10 cellular contexts compared by ENCODE assay signal in the genomic region with DNA sequence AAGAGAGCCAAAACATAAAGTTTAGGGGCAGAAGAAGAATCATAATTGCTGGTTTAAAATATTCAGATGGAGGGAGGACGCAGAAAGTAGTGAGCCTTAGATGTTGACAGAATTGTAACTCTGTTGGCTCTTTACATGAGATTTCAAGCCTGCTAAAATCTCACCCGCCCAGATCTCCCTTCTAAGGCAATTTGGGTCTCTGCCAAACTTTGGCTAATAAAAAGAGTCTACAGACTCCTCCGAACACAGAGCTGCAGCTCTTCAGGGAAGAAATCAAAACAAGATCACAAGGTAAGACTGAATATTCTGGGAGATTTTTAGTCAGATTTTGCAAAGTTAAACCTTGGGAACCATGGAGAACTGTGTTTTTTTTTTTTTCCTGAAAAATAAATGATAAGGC. TPM values are rescaled to one million over a fixed set of nuclear protein-coding genes. Genes with fewer than 3 reads are reported as not detected.
DNase-seq lines count a peak whose midpoint lies in the region; ATAC-seq and TF ChIP-seq lines count a peak whose summit lies in the region.
"Had no signal": no experiment of that assay in that cellular context is flagged by ENCODE, and none has a peak within 500 bp of the region (broad histone marks: within the 10 kb centered on the region; RNA-seq: fewer than 3 reads in every experiment).

A gene with protein sequence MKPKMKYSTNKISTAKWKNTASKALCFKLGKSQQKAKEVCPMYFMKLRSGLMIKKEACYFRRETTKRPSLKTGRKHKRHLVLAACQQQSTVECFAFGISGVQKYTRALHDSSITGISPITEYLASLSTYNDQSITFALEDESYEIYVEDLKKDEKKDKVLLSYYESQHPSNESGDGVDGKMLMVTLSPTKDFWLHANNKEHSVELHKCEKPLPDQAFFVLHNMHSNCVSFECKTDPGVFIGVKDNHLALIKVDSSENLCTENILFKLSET (plus strand): TSS at position 246 of the 400 bp plus-strand sequence. CDS start 25,888 bp downstream, outside the sequence.

- no peaks in the 10 kb centered on the region for H3K36me3 Mint-ChIP-seq in activated T-cell treated with anti-CD3 and anti-CD28 coated beads, Interleukin-2, amount 50 U/mL, for 4 hours (ENCODE audit: insufficient read depth)
- peaks cover 0 to 6% (median 0%) of the 10 kb centered on the region in 3 donors for H3K36me3 Mint-ChIP-seq in naive thymus-derived CD8-positive, alpha-beta T cell

- H3K9me3 Mint-ChIP-seq in activated T-cell treated with anti-CD3 and anti-CD28 coated beads, Interleukin-2, amount 50 U/mL, for 4 hours = peaks cover under 1% of the 10 kb centered on the region
- peaks cover 0 to 26% (median 10%) of the 10 kb centered on the region in 9 donors for H3K9me3 Mint-ChIP-seq in naive thymus-derived CD8-positive, alpha-beta T cell

- ATAC-seq in left lung = peak; percentile 49
- no peak for ATAC-seq in activated T-cell treated with anti-CD3 and anti-CD28 coated beads, Interleukin-2, amount 50 U/mL, for 4 hours
- ATAC-seq in HG02642 (IDR thresholded peaks at IDR 0.05; ENCODE audit: poor library complexity, unreplicated experiment) = no peak
- no peak for ATAC-seq in naive thymus-derived CD8-positive, alpha-beta T cell

- H3K27me3 Mint-ChIP-seq in activated T-cell treated with anti-CD3 and anti-CD28 coated beads, Interleukin-2, amount 50 U/mL, for 4 hours (ENCODE audit: low read depth) = peaks cover 27% of the 10 kb centered on the region
- peaks cover 6 to 44% (median 19%) of the 10 kb centered on the region in 5 donors for H3K27me3 Mint-ChIP-seq in naive thymus-derived CD8-positive, alpha-beta T cell

- intact Hi-C loops in left lung (cut with DNase I) = no loop called here
- intact Hi-C loops in stomach (cut with DNase I; ENCODE audit: low total_unique reads) = no loop called here

- DNase-seq in cardiac fibroblast (ENCODE audit: low read depth in 2 of 2) (peak; percentile 70 to 92), left lung (no peak), stomach (no peak)
- no peak for DNase-seq in activated T-cell treated with anti-CD3 and anti-CD28 coated beads, Interleukin-2, amount 50 U/mL, for 4 hours
- no peak for DNase-seq in naive thymus-derived CD8-positive, alpha-beta T cell
- DNase-seq in stimulated activated CD4-positive, alpha-beta T cell treated with anti-CD3 and anti-CD28 coated beads, Interleukin-15, amount 100 ng/mL, for 24 hours = no peak
- DNase-seq: naive B cell, NCI-H510A treated with DMSO at 0.1 percent for 48 hours had no signal

- WGBS in stomach, 5 donors = 3 to 27% (median 17%) methylated on average over 3 of the region's 3 CpGs

- H3K4me3 Mint-ChIP-seq in activated T-cell treated with anti-CD3 and anti-CD28 coated beads, Interleukin-2, amount 50 U/mL, for 4 hours = no peak within 1 kb of the TSS
- no peak within 1 kb of the TSS for H3K4me3 Mint-ChIP-seq in naive thymus-derived CD8-positive, alpha-beta T cell
- H3K4me3 Mint-ChIP-seq: naive B cell had no signal

- no peak for TF ChIP-seq RAD21 in Ishikawa (IDR thresholded peaks at IDR 0.05; ENCODE audit: low read depth)

- TF ChIP-seq EP300 in Ishikawa (IDR thresholded peaks at IDR 0.05; ENCODE audit: borderline replicate concordance) (no peak), stomach (IDR thresholded peaks at IDR 0.05) (no peak)

- H3K4me1 ChIP-seq in left lung (no peaks in the 10 kb centered on the region), stomach (peaks cover 0 to 49% (median 13%) of the 10 kb centered on the region in 4 donors)

- no peaks in the 10 kb centered on the region for H3K27me3 ChIP-seq in left lung
- H3K27me3 ChIP-seq in stomach = no peaks in the 10 kb centered on the region

- no peak for TF ChIP-seq CTCF in cardiac fibroblast (IDR thresholded peaks at IDR 0.05; ENCODE audit: low read depth, low read length)
- no peak for TF ChIP-seq CTCF in left lung (IDR thresholded peaks at IDR 0.05)
- no peak for TF ChIP-seq CTCF in stomach (IDR thresholded peaks at IDR 0.05)

- H3K4me1 Mint-ChIP-seq in activated T-cell treated with anti-CD3 and anti-CD28 coated beads, Interleukin-2, amount 50 U/mL, for 4 hours (ENCODE audit: low read depth) = no peaks in the 10 kb centered on the region
- H3K4me1 Mint-ChIP-seq in naive thymus-derived CD8-positive, alpha-beta T cell = no peaks in the 10 kb centered on the region
- H3K4me1 Mint-ChIP-seq: naive B cell had no signal

- H3K9me3 ChIP-seq in left lung (peaks cover 0 to 7% of the 10 kb centered on the region in 2 donors), stomach (peaks cover 0 to 5% (median 4%) of the 10 kb centered on the region in 4 donors)

- peak within 1 kb of the TSS in 1 of 10 donors; percentile 22 for H3K27ac Mint-ChIP-seq in naive thymus-derived CD8-positive, alpha-beta T cell
- H3K27ac Mint-ChIP-seq: naive B cell had no signal

- peak within 1 kb of the TSS in 1 of 2 donors; percentile 10 for H3K27ac ChIP-seq in left lung
- H3K27ac ChIP-seq in stomach = peak within 1 kb of the TSS in 4 of 5 donors; percentile 35 to 81 (median 74)

- H3K36me3 ChIP-seq in left lung = no peaks in the 10 kb centered on the region
- no peaks in the 10 kb centered on the region for H3K36me3 ChIP-seq in stomach

- POLR2A ChIA-PET in naive thymus-derived CD8-positive, alpha-beta T cell (lab: Charles Lee) = no interaction called here

- no peak for TF ChIP-seq POLR2A in stomach (IDR thresholded peaks at IDR 0.05)

- H3K4me3 ChIP-seq in cardiac fibroblast (replicated peaks in 1 of 2; ENCODE audit: low read depth in 2 of 2, low read length in 2 of 2) (peak within 1 kb of the TSS; percentile 34 to 56), left lung (peak within 1 kb of the TSS in 1 of 2 donors; percentile 22), stomach (peak within 1 kb of the TSS; percentile 34 to 47 (median 38))

TF ChIP-seq in Ishikawa, 13 proteins besides CTCF, POLR2A, EP300 and RAD21:
- TF ChIP-seq, protein P1, sequence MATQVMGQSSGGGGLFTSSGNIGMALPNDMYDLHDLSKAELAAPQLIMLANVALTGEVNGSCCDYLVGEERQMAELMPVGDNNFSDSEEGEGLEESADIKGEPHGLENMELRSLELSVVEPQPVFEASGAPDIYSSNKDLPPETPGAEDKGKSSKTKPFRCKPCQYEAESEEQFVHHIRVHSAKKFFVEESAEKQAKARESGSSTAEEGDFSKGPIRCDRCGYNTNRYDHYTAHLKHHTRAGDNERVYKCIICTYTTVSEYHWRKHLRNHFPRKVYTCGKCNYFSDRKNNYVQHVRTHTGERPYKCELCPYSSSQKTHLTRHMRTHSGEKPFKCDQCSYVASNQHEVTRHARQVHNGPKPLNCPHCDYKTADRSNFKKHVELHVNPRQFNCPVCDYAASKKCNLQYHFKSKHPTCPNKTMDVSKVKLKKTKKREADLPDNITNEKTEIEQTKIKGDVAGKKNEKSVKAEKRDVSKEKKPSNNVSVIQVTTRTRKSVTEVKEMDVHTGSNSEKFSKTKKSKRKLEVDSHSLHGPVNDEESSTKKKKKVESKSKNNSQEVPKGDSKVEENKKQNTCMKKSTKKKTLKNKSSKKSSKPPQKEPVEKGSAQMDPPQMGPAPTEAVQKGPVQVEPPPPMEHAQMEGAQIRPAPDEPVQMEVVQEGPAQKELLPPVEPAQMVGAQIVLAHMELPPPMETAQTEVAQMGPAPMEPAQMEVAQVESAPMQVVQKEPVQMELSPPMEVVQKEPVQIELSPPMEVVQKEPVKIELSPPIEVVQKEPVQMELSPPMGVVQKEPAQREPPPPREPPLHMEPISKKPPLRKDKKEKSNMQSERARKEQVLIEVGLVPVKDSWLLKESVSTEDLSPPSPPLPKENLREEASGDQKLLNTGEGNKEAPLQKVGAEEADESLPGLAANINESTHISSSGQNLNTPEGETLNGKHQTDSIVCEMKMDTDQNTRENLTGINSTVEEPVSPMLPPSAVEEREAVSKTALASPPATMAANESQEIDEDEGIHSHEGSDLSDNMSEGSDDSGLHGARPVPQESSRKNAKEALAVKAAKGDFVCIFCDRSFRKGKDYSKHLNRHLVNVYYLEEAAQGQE (IDR thresholded peaks at IDR 0.05; ENCODE audit: low read depth) = no peak
- TF ChIP-seq NFIC (IDR thresholded peaks at IDR 0.05) = peak; percentile 27; the same call in 1 of the 2 replicates

RNA-seq across cellular contexts. Expression of the gene that starts here (rescaled TPM):
- 10 to 100 TPM; 42.9 to 48.4 TPM for total RNA-seq in left lung
- total RNA-seq in stomach = 100 to 1,000 TPM in 1 of 5 donors, 10 to 100 TPM in 3, 1 to 10 TPM in 1; 2.9 to 189 (median 25.9) TPM
- 10 to 100 TPM; 19.5 to 47.5 (median 27.6) TPM for polyA plus RNA-seq in stomach
- total RNA-seq in activated T-cell treated with anti-CD3 and anti-CD28 coated beads, Interleukin-2, amount 50 U/mL, for 4 hours = not detected
- not detected for total RNA-seq in naive thymus-derived CD8-positive, alpha-beta T cell
- not detected for polyA plus RNA-seq in naive thymus-derived CD8-positive, alpha-beta T cell

Comparison
In these comparisons a context has a peak if more than half of its experiments do, and no peak if none do; other contexts are left out.
1. RNA of the gene that starts here (polyA plus RNA-seq): 19.5 to 47.5 TPM in stomach; not detected in naive thymus-derived CD8-positive, alpha-beta T cell; every median in the first group is over 10 times any median in the second.
2. DNase-seq: peak in cardiac fibroblast (2 of 2); none in left lung (0 of 2), stomach (single experiment), activated T-cell treated with anti-CD3 and anti-CD28 coated beads, Interleukin-2, amount 50 U/mL, for 4 hours (single experiment), naive thymus-derived CD8-positive, alpha-beta T cell (0 of 10) and stimulated activated CD4-positive, alpha-beta T cell treated with anti-CD3 and anti-CD28 coated beads, Interleukin-15, amount 100 ng/mL, for 24 hours (single experiment).